In the genomic region with DNA sequence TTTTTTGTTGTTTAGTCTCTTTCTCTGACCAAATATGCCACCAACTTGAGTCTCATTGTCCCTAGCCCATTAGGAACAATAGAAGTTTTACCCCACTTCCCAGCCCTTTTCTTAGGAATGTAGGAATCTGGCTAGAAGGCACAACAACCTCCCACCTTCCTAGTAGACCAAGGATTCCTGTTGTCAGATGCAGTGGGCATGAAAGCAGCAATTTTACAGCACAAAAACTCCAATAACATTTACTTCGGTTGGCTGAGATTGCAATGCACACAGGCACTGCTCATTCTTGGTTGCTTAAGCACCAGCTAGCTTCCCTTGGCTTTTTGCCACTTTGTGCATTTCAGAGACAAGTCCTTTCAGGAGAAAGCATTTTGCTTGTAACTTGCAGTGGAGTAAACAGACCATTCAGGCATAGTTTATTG, we compare ENCODE assay signal across 1 cellular context.
TF ChIP-seq lines count a peak whose summit lies in the region.

No MANE protein-coding gene starts in this region.

TF ChIP-seq in WTC11, 78 proteins besides CTCF, POLR2A, EP300 and RAD21 (continued from another document):
- TF ChIP-seq, protein P1, sequence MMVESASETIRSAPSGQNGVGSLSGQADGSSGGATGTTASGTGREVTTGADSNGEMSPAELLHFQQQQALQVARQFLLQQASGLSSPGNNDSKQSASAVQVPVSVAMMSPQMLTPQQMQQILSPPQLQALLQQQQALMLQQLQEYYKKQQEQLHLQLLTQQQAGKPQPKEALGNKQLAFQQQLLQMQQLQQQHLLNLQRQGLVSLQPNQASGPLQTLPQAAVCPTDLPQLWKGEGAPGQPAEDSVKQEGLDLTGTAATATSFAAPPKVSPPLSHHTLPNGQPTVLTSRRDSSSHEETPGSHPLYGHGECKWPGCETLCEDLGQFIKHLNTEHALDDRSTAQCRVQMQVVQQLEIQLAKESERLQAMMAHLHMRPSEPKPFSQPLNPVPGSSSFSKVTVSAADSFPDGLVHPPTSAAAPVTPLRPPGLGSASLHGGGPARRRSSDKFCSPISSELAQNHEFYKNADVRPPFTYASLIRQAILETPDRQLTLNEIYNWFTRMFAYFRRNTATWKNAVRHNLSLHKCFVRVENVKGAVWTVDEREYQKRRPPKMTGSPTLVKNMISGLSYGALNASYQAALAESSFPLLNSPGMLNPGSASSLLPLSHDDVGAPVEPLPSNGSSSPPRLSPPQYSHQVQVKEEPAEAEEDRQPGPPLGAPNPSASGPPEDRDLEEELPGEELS (CRISPR knock-in tag; IDR thresholded peaks at IDR 0.05) = peak; percentile 58; the same call in 1 of the 2 replicates
- TF ChIP-seq, protein P2, sequence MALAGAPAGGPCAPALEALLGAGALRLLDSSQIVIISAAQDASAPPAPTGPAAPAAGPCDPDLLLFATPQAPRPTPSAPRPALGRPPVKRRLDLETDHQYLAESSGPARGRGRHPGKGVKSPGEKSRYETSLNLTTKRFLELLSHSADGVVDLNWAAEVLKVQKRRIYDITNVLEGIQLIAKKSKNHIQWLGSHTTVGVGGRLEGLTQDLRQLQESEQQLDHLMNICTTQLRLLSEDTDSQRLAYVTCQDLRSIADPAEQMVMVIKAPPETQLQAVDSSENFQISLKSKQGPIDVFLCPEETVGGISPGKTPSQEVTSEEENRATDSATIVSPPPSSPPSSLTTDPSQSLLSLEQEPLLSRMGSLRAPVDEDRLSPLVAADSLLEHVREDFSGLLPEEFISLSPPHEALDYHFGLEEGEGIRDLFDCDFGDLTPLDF (CRISPR knock-in tag; IDR thresholded peaks at IDR 0.05) = no peak
